Comparison of ENCODE assay signal across 18 cellular contexts in the genomic region with DNA sequence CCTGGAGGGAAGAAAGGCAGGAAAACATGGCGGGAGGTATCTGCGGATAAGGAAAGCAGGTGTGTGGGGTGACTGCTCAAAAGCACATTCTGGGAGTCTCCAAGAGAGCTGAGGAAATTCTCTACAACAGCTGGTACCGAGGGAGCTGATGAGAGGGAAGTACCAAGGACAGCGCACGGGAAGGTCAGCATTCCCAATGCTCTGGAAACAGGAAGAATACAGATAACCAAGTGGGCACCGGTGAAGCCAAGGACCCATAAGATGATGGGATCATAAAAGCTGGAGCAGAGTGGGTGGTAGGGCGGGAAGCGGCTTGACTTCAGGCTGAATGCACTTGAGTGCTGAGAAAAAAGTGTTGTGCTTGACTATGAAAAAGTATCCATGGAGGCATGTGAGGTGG.
DNase-seq lines count a peak whose midpoint lies in the region; FAIRE-seq and TF ChIP-seq lines count a peak whose summit lies in the region.
"Had no signal": no experiment of that assay in that cellular context is flagged by ENCODE, and none has a peak within 500 bp of the region (broad histone marks: within the 10 kb centered on the region; RNA-seq: fewer than 3 reads in every experiment).

No MANE protein-coding gene starts in this region.

- no peak for FAIRE-seq in frontal cortex (lab: Jason Lieb, UNC)
- FAIRE-seq: GM12891, islet of Langerhans had no signal

- no peak overlapping the region for H2AFZ ChIP-seq in OCI-LY7 (ENCODE audit: low read length)

- H3K9me3 ChIP-seq in liver (ENCODE audit: control insufficient read depth in 4 of 4, low read length in 3 of 4) (no peaks in the 10 kb centered on the region), OCI-LY7 (ENCODE audit: low read length) (no peaks in the 10 kb centered on the region)
- H3K9me3 ChIP-seq: gastrocnemius medialis, testis had no signal

- H3K4me3 ChIP-seq in HFF-Myc (replicated peaks; ENCODE audit: low read depth, low read length) (no peak overlapping the region), liver (ENCODE audit: low read depth in 1 of 3, low read length in 3 of 3) (no peak overlapping the region), OCI-LY7 (ENCODE audit: low read depth, low read length, poor library complexity, severe bottlenecking) (no peak overlapping the region)
- H3K4me3 ChIP-seq: gastrocnemius medialis, testis had no signal

- CTCF ChIA-PET in OCI-LY7 (lab: Charles Lee; ENCODE audit: unreplicated experiment) = no interaction called here

- no peak overlapping the region for H3K9ac ChIP-seq in liver (ENCODE audit: low read depth in 1 of 2, low read length in 2 of 2)

- WGBS in liver = 87% methylated on average over 8 of the region's 8 CpGs

- DNase-seq in AG08395 (ENCODE audit: low spot score) (peak; percentile 29), HFF-Myc (ENCODE audit: extremely low read depth, low read depth) (peak; percentile 19), astrocyte of the hippocampus (ENCODE audit: low read depth, low spot score) (peak; percentile 56), OCI-LY7 (ENCODE audit: low spot score) (no peak), frontal cortex (ENCODE audit: low spot score in 2 of 2) (no peak)
- DNase-seq in activated CD4-positive, alpha-beta T cell treated with anti-CD3 and anti-CD28 coated beads, Interleukin-2, amount 50 U/mL, for 4 hours = no peak
- DNase-seq in stimulated activated CD4-positive, alpha-beta T cell treated with anti-CD3 and anti-CD28 coated beads, Interleukin-1b, Interleukin-23, amount 100 ng/mL, for 48 hours = no peak
- DNase-seq: activated CD4-positive, CD25-positive, alpha-beta regulatory T cell treated with anti-CD3 and anti-CD28 coated beads, Interleukin-2, amount 50 U/mL, for 72 hours; AML-193; DMS53; gastrocnemius medialis; OCI-M1; posterior cingulate gyrus; SW 1271; testis had no signal

- H3K4me2 ChIP-seq in OCI-LY7 (ENCODE audit: low read length) = no peak overlapping the region

- H4K20me1 ChIP-seq in OCI-LY7 (ENCODE audit: insufficient read depth, low read length) = no peaks in the 10 kb centered on the region

- H3K27ac ChIP-seq in liver (ENCODE audit: low read depth in 1 of 2, low read length in 2 of 2) (no peak overlapping the region), OCI-LY7 (ENCODE audit: low read depth, low read length, poor library complexity, severe bottlenecking) (no peak overlapping the region)
- H3K27ac ChIP-seq: gastrocnemius medialis, testis had no signal

- no peak for TF ChIP-seq RAD21 in liver (IDR thresholded peaks at IDR 0.05)

- no TSS peak for BruUV-seq in OCI-LY7 (replicated peaks; lab: Mats Ljungman, UMichigan)

- peaks cover 0 to 9% (median 5%) of the 10 kb centered on the region in 4 donors for H3K4me1 ChIP-seq in liver (ENCODE audit: control insufficient read depth in 4 of 4, insufficient read depth in 4 of 4, low read length in 3 of 4)
- no peaks in the 10 kb centered on the region for H3K4me1 ChIP-seq in OCI-LY7 (ENCODE audit: insufficient read depth, low read length, poor library complexity, severe bottlenecking)
- H3K4me1 ChIP-seq: testis had no signal

- TF ChIP-seq CTCF in HFF-Myc (IDR thresholded peaks at IDR 0.05; ENCODE audit: low read depth, low read length, missing control alignments) (no peak), liver (IDR thresholded peaks at IDR 0.05; ENCODE audit: low read depth, low read length, missing input control) (no peak), OCI-LY7 (conservative IDR thresholded peaks at IDR 0.05; ENCODE audit: low read length) (no peak)

- POLR2A ChIA-PET in OCI-LY7 (lab: Charles Lee) = no interaction called here

- H3K79me2 ChIP-seq in OCI-LY7 (ENCODE audit: insufficient read depth, low read depth, low read length) = no peaks in the 10 kb centered on the region

- no peaks in the 10 kb centered on the region for H3K9me2 ChIP-seq in OCI-LY7 (ENCODE audit: insufficient read depth, low read length)

- H3K36me3 ChIP-seq in liver (ENCODE audit: control insufficient read depth in 4 of 4, insufficient read depth in 3 of 4, low read depth in 1 of 4, low read length in 3 of 4) (no peaks in the 10 kb centered on the region), OCI-LY7 (ENCODE audit: insufficient read depth, low read length) (no peaks in the 10 kb centered on the region)
- H3K36me3 ChIP-seq: gastrocnemius medialis had no signal

- H3K27me3 ChIP-seq in liver (ENCODE audit: control insufficient read depth in 4 of 4, insufficient read depth in 4 of 4, low read length in 3 of 4) = no peaks in the 10 kb centered on the region
- H3K27me3 ChIP-seq: gastrocnemius medialis, testis had no signal

- intact Hi-C loops in OCI-LY7 (cut with micrococcal nuclease; ENCODE audit: unreplicated experiment) = no loop called here

TF ChIP-seq in liver, 16 proteins besides CTCF, POLR2A, EP300 and RAD21:
- TF ChIP-seq, protein P1, sequence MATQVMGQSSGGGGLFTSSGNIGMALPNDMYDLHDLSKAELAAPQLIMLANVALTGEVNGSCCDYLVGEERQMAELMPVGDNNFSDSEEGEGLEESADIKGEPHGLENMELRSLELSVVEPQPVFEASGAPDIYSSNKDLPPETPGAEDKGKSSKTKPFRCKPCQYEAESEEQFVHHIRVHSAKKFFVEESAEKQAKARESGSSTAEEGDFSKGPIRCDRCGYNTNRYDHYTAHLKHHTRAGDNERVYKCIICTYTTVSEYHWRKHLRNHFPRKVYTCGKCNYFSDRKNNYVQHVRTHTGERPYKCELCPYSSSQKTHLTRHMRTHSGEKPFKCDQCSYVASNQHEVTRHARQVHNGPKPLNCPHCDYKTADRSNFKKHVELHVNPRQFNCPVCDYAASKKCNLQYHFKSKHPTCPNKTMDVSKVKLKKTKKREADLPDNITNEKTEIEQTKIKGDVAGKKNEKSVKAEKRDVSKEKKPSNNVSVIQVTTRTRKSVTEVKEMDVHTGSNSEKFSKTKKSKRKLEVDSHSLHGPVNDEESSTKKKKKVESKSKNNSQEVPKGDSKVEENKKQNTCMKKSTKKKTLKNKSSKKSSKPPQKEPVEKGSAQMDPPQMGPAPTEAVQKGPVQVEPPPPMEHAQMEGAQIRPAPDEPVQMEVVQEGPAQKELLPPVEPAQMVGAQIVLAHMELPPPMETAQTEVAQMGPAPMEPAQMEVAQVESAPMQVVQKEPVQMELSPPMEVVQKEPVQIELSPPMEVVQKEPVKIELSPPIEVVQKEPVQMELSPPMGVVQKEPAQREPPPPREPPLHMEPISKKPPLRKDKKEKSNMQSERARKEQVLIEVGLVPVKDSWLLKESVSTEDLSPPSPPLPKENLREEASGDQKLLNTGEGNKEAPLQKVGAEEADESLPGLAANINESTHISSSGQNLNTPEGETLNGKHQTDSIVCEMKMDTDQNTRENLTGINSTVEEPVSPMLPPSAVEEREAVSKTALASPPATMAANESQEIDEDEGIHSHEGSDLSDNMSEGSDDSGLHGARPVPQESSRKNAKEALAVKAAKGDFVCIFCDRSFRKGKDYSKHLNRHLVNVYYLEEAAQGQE (IDR thresholded peaks at IDR 0.05) = peak; percentile 95
- no peak for TF ChIP-seq HNF4G (IDR thresholded peaks at IDR 0.05)

Comparison
In these comparisons a context has a peak if more than half of its experiments do, and no peak if none do; other contexts are left out.
1. DNase-seq: peak in AG08395 (single experiment), HFF-Myc (single experiment) and astrocyte of the hippocampus (single experiment); none in activated CD4-positive, alpha-beta T cell treated with anti-CD3 and anti-CD28 coated beads, Interleukin-2, amount 50 U/mL, for 4 hours (0 of 2), OCI-LY7 (single experiment), frontal cortex (0 of 2) and stimulated activated CD4-positive, alpha-beta T cell treated with anti-CD3 and anti-CD28 coated beads, Interleukin-1b, Interleukin-23, amount 100 ng/mL, for 48 hours (single experiment).